Comparison of ENCODE assay signal across 22 cellular contexts in the genomic region with DNA sequence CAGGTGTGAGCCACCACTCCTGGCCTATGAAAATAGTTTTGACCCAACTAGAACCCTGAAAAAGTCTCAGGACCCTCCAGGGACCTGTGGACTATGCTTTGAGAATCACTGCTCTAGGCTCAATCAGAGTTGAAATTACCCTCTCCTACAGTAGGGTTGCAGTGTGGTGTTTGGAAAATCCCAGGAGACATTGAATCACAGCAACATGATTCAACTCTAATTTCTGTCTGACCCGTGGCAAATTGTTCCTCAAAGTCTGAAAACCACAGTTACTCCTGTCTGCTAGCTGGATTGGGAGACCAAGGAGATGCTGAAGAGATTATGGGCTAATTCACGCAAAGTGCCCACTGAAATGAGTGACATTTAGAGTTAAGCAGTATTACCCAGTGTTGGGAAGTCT. TPM values are rescaled to one million over a fixed set of nuclear protein-coding genes. Genes with fewer than 3 reads are reported as not detected.
DNase-seq lines count a peak whose midpoint lies in the region; ATAC-seq and TF ChIP-seq lines count a peak whose summit lies in the region.
"Had no signal": no experiment of that assay in that cellular context is flagged by ENCODE, and none has a peak within 500 bp of the region (broad histone marks: within the 10 kb centered on the region; RNA-seq: fewer than 3 reads in every experiment).

No MANE protein-coding gene starts in this region.

- H3K9me3 Mint-ChIP-seq in HFFc6: no peaks in the 10 kb centered on the region
- no peaks in the 10 kb centered on the region for H3K9me3 Mint-ChIP-seq in activated CD4-positive, alpha-beta T cell treated with anti-CD3 and anti-CD28 coated beads, Interleukin-2, amount 10 ng/mL, durations not matched to agents 24 days and 14 days
- H3K9me3 Mint-ChIP-seq: CD8-positive, alpha-beta memory T cell; neural crest cell had no signal

- H3K27ac ChIP-seq in brain microvascular endothelial cell: no peak overlapping the region
- H3K27ac ChIP-seq: colonic mucosa, left lung, thoracic aorta had no signal

- H3K36me3 ChIP-seq in brain microvascular endothelial cell (replicated peaks): no peaks in the 10 kb centered on the region
- H3K36me3 ChIP-seq: colonic mucosa, left lung, thoracic aorta had no signal

- DNase-seq in AG10803 (ENCODE audit: low read depth): peak; percentile 75
- DNase-seq in HFFc6: peak; percentile 6
- peak; percentile 73 for DNase-seq in brain microvascular endothelial cell
- peak; percentile 12 for DNase-seq in glomerular visceral epithelial cell (ENCODE audit: extremely low spot score)
- no peak for DNase-seq in activated CD4-positive, alpha-beta T cell treated with anti-CD3 and anti-CD28 coated beads, Interleukin-2, amount 10 ng/mL, durations not matched to agents 24 days and 14 days
- no peak for DNase-seq in COR-L47 (lab: John Stamatoyannopoulos, UW)
- no peak for DNase-seq in Kasumi-1 (lab: John Stamatoyannopoulos, UW)
- DNase-seq: ACHN; activated CD4-positive, alpha-beta T cell treated with anti-CD3 and anti-CD28 coated beads, Interleukin-2, amount 50 U/mL, for 4 hours; activated naive CD4-positive, alpha-beta T cell treated with Interleukin-2 at 50 U/mL for 16 hours; activated T-cell treated with anti-CD3 and anti-CD28 coated beads for 4 hours; anterior cingulate cortex; CD8-positive, alpha-beta memory T cell; colonic mucosa; DMS79 treated with DMSO at 0.1 percent for 48 hours; left lung; NCI-H526; stimulated activated CD4-positive, alpha-beta T cell treated with anti-CD3 and anti-CD28 coated beads, Interleukin-15, amount 100 ng/mL, for 24 hours; T-helper 1 cell had no signal

- H3K27me3 Mint-ChIP-seq in HFFc6 (ENCODE audit: insufficient read depth): peaks cover 7% of the 10 kb centered on the region
- H3K27me3 Mint-ChIP-seq in activated CD4-positive, alpha-beta T cell treated with anti-CD3 and anti-CD28 coated beads, Interleukin-2, amount 10 ng/mL, durations not matched to agents 24 days and 14 days: peaks cover 26% of the 10 kb centered on the region

- in situ Hi-C loops in brain microvascular endothelial cell (cut with HindIII; ENCODE audit: low pct_ligation_motif_present, low sequenced_read_pairs): no loop called here

- intact Hi-C loops in activated CD4-positive, alpha-beta T cell treated with anti-CD3 and anti-CD28 coated beads, Interleukin-2, amount 10 ng/mL, durations not matched to agents 24 days and 14 days (cut with micrococcal nuclease): no loop called here

- H3K27me3 ChIP-seq in brain microvascular endothelial cell (replicated peaks): no peaks in the 10 kb centered on the region
- H3K27me3 ChIP-seq: colonic mucosa, left lung had no signal

- peaks cover 7% of the 10 kb centered on the region for H3K4me1 Mint-ChIP-seq in HFFc6 (ENCODE audit: low read depth)
- no peaks in the 10 kb centered on the region for H3K4me1 Mint-ChIP-seq in activated CD4-positive, alpha-beta T cell treated with anti-CD3 and anti-CD28 coated beads, Interleukin-2, amount 10 ng/mL, durations not matched to agents 24 days and 14 days
- H3K4me1 Mint-ChIP-seq: neural crest cell had no signal

- TF ChIP-seq CTCF in AG10803 (conservative IDR thresholded peaks at IDR 0.05; ENCODE audit: low read length) (no peak), HFFc6 (IDR thresholded peaks at IDR 0.05) (no peak), brain microvascular endothelial cell (IDR thresholded peaks at IDR 0.05; ENCODE audit: low read depth, low read length, missing control alignments) (no peak)

- H3K27ac Mint-ChIP-seq in HFFc6: no peak overlapping the region
- H3K27ac Mint-ChIP-seq in activated CD4-positive, alpha-beta T cell treated with anti-CD3 and anti-CD28 coated beads, Interleukin-2, amount 10 ng/mL, durations not matched to agents 24 days and 14 days: no peak overlapping the region
- H3K27ac Mint-ChIP-seq: CD8-positive, alpha-beta memory T cell had no signal

- no peak for ATAC-seq in HG03571 (IDR thresholded peaks at IDR 0.05; ENCODE audit: unreplicated experiment)
- ATAC-seq: left lung had no signal

- no peak overlapping the region for H3K4me3 ChIP-seq in AG10803 (ENCODE audit: low read length)
- no peak overlapping the region for H3K4me3 ChIP-seq in brain microvascular endothelial cell (ENCODE audit: low read depth, low read length)
- H3K4me3 ChIP-seq: colonic mucosa, left lung, thoracic aorta had no signal

- H3K4me3 Mint-ChIP-seq in HFFc6: no peak overlapping the region
- no peak overlapping the region for H3K4me3 Mint-ChIP-seq in activated CD4-positive, alpha-beta T cell treated with anti-CD3 and anti-CD28 coated beads, Interleukin-2, amount 10 ng/mL, durations not matched to agents 24 days and 14 days

- no peaks in the 10 kb centered on the region for H3K36me3 Mint-ChIP-seq in HFFc6 (ENCODE audit: low read depth)
- H3K36me3 Mint-ChIP-seq in activated CD4-positive, alpha-beta T cell treated with anti-CD3 and anti-CD28 coated beads, Interleukin-2, amount 10 ng/mL, durations not matched to agents 24 days and 14 days (ENCODE audit: low read depth): no peaks in the 10 kb centered on the region

RNA-seq across cellular contexts. Expression of a gene that starts 5.4 kb away (rescaled TPM):
- 10 to 100 TPM; 19.0 to 27.0 (median 21.7) TPM for total RNA-seq in HFFc6 (2021; fragmentation: NEBNext Ultra II Directional; extraction: Animal tissue kit (Norgen Biotek cat#: 25700))
- total RNA-seq in activated CD4-positive, alpha-beta T cell treated with anti-CD3 and anti-CD28 coated beads, Interleukin-2, amount 10 ng/mL, durations not matched to agents 24 days and 14 days: 21.0 and 23.9 TPM in 2 replicates

RNA-seq across cellular contexts. Expression of a gene that starts 39.5 kb away (rescaled TPM):
- total RNA-seq in HFFc6 (2021; fragmentation: NEBNext Ultra II Directional; extraction: Animal tissue kit (Norgen Biotek cat#: 25700)): 10 to 100 TPM; 60.1 to 73.6 (median 66.4) TPM
- 78.5 and 81.3 TPM in 2 replicates for total RNA-seq in activated CD4-positive, alpha-beta T cell treated with anti-CD3 and anti-CD28 coated beads, Interleukin-2, amount 10 ng/mL, durations not matched to agents 24 days and 14 days

Comparison
In these comparisons a context has a peak if more than half of its experiments do, and no peak if none do; other contexts are left out.
1. DNase-seq: peak in AG10803 (single experiment), HFFc6 (single experiment), brain microvascular endothelial cell (single experiment) and glomerular visceral epithelial cell (single experiment); none in activated CD4-positive, alpha-beta T cell treated with anti-CD3 and anti-CD28 coated beads, Interleukin-2, amount 10 ng/mL, durations not matched to agents 24 days and 14 days (single experiment), COR-L47 (single experiment) and Kasumi-1 (0 of 2).